ENCODE assay signal across 8 cellular contexts in genomic region chr14:99793213-99794155, GRCh38. TPM values are rescaled to one million over a fixed set of nuclear protein-coding genes. Genes with fewer than 3 reads are reported as not detected.
DNase-seq lines count a peak whose midpoint lies in the region; ATAC-seq and TF ChIP-seq lines count a peak whose summit lies in the region.

TSS of gene EML1 (plus strand) at chr14:99793413. CDS start at chr14:99793477, 64 bp downstream.

- peaks cover 21% of the 10 kb centered on the region for H3K4me1 Mint-ChIP-seq in activated naive CD4-positive, alpha-beta T cell treated with anti-CD3 and anti-CD28 coated beads for 36 hours (ENCODE audit: low read depth)

- DNase-seq in COR-L47 (lab: John Stamatoyannopoulos, UW) = peak; percentile 94
- peak; percentile 48 for DNase-seq in HT1080 (ENCODE audit: low read depth)
- DNase-seq in RWPE2 (ENCODE audit: low spot score) = no peak
- DNase-seq in activated naive CD4-positive, alpha-beta T cell treated with anti-CD3 and anti-CD28 coated beads for 36 hours = peak; percentile 77
- peak; percentile 30 for DNase-seq in foreskin melanocyte

- peak; percentile 89 for TF ChIP-seq CTCF in RWPE2 (IDR thresholded peaks at IDR 0.05; ENCODE audit: poor library complexity, severe bottlenecking)

- CTCF ChIA-PET in activated naive CD4-positive, alpha-beta T cell treated with anti-CD3 and anti-CD28 coated beads for 36 hours (lab: Charles Lee) = interaction anchor here (0.7 to 1.6 kb wide), 3 partner anchors 111 to 317 kb away, joined by 3 to 5 read pairs (median 3); no protein-coding TSS in a partner anchor

- H3K4me3 Mint-ChIP-seq in activated naive CD4-positive, alpha-beta T cell treated with anti-CD3 and anti-CD28 coated beads for 36 hours = peak within 1 kb of the TSS; percentile 58

- H3K4me3 ChIP-seq in RWPE2 (ENCODE audit: severe bottlenecking) (peak within 1 kb of the TSS; percentile 86), neuron (ENCODE audit: low read length) (peak within 1 kb of the TSS; percentile 99), stomach smooth muscle (ENCODE audit: low read length in 2 of 2) (peak within 1 kb of the TSS; percentile 71 to 75)

- no peaks in the 10 kb centered on the region for H3K9me3 Mint-ChIP-seq in activated naive CD4-positive, alpha-beta T cell treated with anti-CD3 and anti-CD28 coated beads for 36 hours

- peak within 1 kb of the TSS; percentile 15 for H3K27ac Mint-ChIP-seq in activated naive CD4-positive, alpha-beta T cell treated with anti-CD3 and anti-CD28 coated beads for 36 hours

- no peak within 1 kb of the TSS for H3K27ac ChIP-seq in RWPE2 (ENCODE audit: poor library complexity, severe bottlenecking)
- H3K27ac ChIP-seq in stomach smooth muscle (ENCODE audit: low read length) = peak within 1 kb of the TSS; percentile 93

- H3K4me1 ChIP-seq in RWPE2 (ENCODE audit: insufficient read depth, poor library complexity, severe bottlenecking) = peaks cover 6% of the 10 kb centered on the region
- H3K4me1 ChIP-seq in neuron (ENCODE audit: insufficient read depth, low read length) = peaks cover 14% of the 10 kb centered on the region
- peaks cover 42% of the 10 kb centered on the region for H3K4me1 ChIP-seq in stomach smooth muscle (ENCODE audit: control insufficient read depth, insufficient read depth, low read length)

- peak within 1 kb of the TSS; percentile 79 to 80 for H3K9ac ChIP-seq in stomach smooth muscle (ENCODE audit: low read length in 2 of 2)

- H3K9me3 ChIP-seq in RWPE2 (ENCODE audit: severe bottlenecking) (no peaks in the 10 kb centered on the region), neuron (ENCODE audit: low read length) (peaks cover 4% of the 10 kb centered on the region), stomach smooth muscle (ENCODE audit: control insufficient read depth in 2 of 2, low read length in 2 of 2) (no peaks in the 10 kb centered on the region)

- peaks cover 14% of the 10 kb centered on the region for H3K27me3 Mint-ChIP-seq in activated naive CD4-positive, alpha-beta T cell treated with anti-CD3 and anti-CD28 coated beads for 36 hours (ENCODE audit: low read depth)

- intact Hi-C loops in activated naive CD4-positive, alpha-beta T cell treated with anti-CD3 and anti-CD28 coated beads for 36 hours (cut with micrococcal nuclease) = loop anchor here (2.0 to 10.0 kb wide), 4 partner anchors 49 to 494 kb away; no protein-coding TSS in a partner anchor

- H2AFZ ChIP-seq in neuron (ENCODE audit: low read depth, low read length) = peak within 1 kb of the TSS; percentile 77

- no peaks in the 10 kb centered on the region for H3K36me3 Mint-ChIP-seq in activated naive CD4-positive, alpha-beta T cell treated with anti-CD3 and anti-CD28 coated beads for 36 hours (ENCODE audit: low read depth)

- ATAC-seq in GM21360 (IDR thresholded peaks at IDR 0.05; ENCODE audit: unreplicated experiment) (peak; percentile 93), RWPE2 (ENCODE audit: low read depth) (peak; percentile 89)

- H3K27me3 ChIP-seq in RWPE2 (ENCODE audit: insufficient read depth, poor library complexity, severe bottlenecking) = no peaks in the 10 kb centered on the region
- H3K27me3 ChIP-seq in neuron (ENCODE audit: insufficient read depth, low read length) = no peaks in the 10 kb centered on the region
- no peaks in the 10 kb centered on the region for H3K27me3 ChIP-seq in stomach smooth muscle (ENCODE audit: control insufficient read depth in 1 of 2, insufficient read depth in 2 of 2, low read length in 2 of 2)

- H3K36me3 ChIP-seq in RWPE2 (ENCODE audit: low read depth) (no peaks in the 10 kb centered on the region), neuron (ENCODE audit: insufficient read depth, low read length) (no peaks in the 10 kb centered on the region), stomach smooth muscle (ENCODE audit: control insufficient read depth in 2 of 2, insufficient read depth in 2 of 2, low read length in 2 of 2) (peaks cover 0 to 2% of the 10 kb centered on the region in 2 donors)

RNA-seq across cellular contexts. Expression of gene EML1, which starts in this region (rescaled TPM):
- total RNA-seq in HT1080 (2014; rRNA removed; shearing (Covaris generic)) = 4.6 and 8.1 TPM in 2 replicates
- 3.0 and 5.1 TPM in 2 replicates for polyA plus RNA-seq in HT1080 (2015; cell fraction: cytosol; rRNA removed)
- polyA plus RNA-seq in HT1080 (2015; cell fraction: nucleus; rRNA removed) = 2.4 and 3.2 TPM in 2 replicates
- 1 to 10 TPM in 1 of 2 experiments, under 1 TPM in 1; 0.91 to 1.2 TPM for total RNA-seq in activated naive CD4-positive, alpha-beta T cell treated with anti-CD3 and anti-CD28 coated beads for 36 hours
